Comparison of ENCODE assay signal across 10 cellular contexts in the genomic region with DNA sequence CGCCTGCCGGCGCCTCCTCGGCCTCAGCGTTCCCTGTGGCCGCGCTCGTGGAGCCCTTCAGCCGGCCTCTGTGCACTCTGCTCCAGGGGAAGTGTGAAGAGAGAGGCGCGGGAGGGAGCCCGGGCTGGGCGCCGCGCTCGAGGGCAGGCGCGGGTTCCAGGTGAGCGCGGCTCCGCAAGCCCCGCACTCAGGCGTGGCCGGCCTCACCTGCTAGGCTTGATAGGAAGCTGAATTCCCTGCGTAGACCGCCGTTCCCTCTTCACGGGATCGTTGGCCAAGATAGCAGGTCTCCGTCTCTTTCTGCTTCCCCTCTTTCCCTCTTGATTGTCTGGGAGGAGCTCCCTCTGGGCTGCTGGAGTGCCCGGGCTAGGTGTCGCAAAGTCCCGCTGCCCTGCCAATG.
DNase-seq lines count a peak whose midpoint lies in the region; ATAC-seq and TF ChIP-seq lines count a peak whose summit lies in the region.
"Had no signal": no experiment of that assay in that cellular context is flagged by ENCODE, and none has a peak within 500 bp of the region (broad histone marks: within the 10 kb centered on the region; RNA-seq: fewer than 3 reads in every experiment).

No MANE protein-coding gene starts in this region.

- no peak for TF ChIP-seq CTCF in spleen (IDR thresholded peaks at IDR 0.05 in 8 of 11, conservative IDR thresholded peaks at IDR 0.05 in 3 of 11)

- 22 to 56% (median 33%) methylated on average over 8 to 33 of the region's 33 CpGs for WGBS in spleen, 5 donors

- intact Hi-C loops in spleen (cut with DNase I; ENCODE audit: low total_unique reads): no loop called here

- no peak for TF ChIP-seq POLR2A in spleen (IDR thresholded peaks at IDR 0.05)

- H3K27me3 ChIP-seq in spleen (replicated peaks in 1 of 7): peaks cover 0 to 66% (median 10%) of the 10 kb centered on the region in 7 donors

- DNase-seq in NCI-H748 treated with DMSO at 0.1 percent for 48 hours (lab: John Stamatoyannopoulos, UW) (peak; percentile 20), ecto neural progenitor cell (ENCODE audit: low spot score) (peak; percentile 68), left lobe of liver (ENCODE audit: low spot score) (no peak), spleen (no peak), SHP77 (lab: John Stamatoyannopoulos, UW) (no peak), islet precursor cell (no peak)
- DNase-seq: activated naive CD8-positive, alpha-beta T cell treated with anti-CD3 and anti-CD28 coated beads, Interleukin-2, amount 10 ng/mL, durations not matched to agents 7 days and 5 days; naive B cell; stimulated activated CD4-positive, alpha-beta T cell treated with anti-CD3 and anti-CD28 coated beads, Interleukin-15, amount 100 ng/mL, for 24 hours had no signal

- no peaks in the 10 kb centered on the region for H3K36me3 ChIP-seq in spleen

- no peaks in the 10 kb centered on the region for H3K9me3 ChIP-seq in spleen

- H3K4me3 ChIP-seq in spleen: peak overlapping the region in 5 of 8 donors; percentile 5 to 40 (median 18)

- ATAC-seq in left lobe of liver (peak; percentile 26), HG03159 (IDR thresholded peaks at IDR 0.05; ENCODE audit: unreplicated experiment) (no peak)

- H3K27ac ChIP-seq in spleen: no peak overlapping the region

- peaks cover 0 to 7% (median 0%) of the 10 kb centered on the region in 6 donors for H3K4me1 ChIP-seq in spleen

Comparison
In these comparisons a context has a peak if more than half of its experiments do, and no peak if none do; other contexts are left out.
1. DNase-seq: peak in NCI-H748 treated with DMSO at 0.1 percent for 48 hours (single experiment) and ecto neural progenitor cell (single experiment); none in left lobe of liver (single experiment), spleen (single experiment), SHP77 (0 of 2) and islet precursor cell (single experiment).